ENCODE assay signal across 8 cellular contexts in the genomic region with DNA sequence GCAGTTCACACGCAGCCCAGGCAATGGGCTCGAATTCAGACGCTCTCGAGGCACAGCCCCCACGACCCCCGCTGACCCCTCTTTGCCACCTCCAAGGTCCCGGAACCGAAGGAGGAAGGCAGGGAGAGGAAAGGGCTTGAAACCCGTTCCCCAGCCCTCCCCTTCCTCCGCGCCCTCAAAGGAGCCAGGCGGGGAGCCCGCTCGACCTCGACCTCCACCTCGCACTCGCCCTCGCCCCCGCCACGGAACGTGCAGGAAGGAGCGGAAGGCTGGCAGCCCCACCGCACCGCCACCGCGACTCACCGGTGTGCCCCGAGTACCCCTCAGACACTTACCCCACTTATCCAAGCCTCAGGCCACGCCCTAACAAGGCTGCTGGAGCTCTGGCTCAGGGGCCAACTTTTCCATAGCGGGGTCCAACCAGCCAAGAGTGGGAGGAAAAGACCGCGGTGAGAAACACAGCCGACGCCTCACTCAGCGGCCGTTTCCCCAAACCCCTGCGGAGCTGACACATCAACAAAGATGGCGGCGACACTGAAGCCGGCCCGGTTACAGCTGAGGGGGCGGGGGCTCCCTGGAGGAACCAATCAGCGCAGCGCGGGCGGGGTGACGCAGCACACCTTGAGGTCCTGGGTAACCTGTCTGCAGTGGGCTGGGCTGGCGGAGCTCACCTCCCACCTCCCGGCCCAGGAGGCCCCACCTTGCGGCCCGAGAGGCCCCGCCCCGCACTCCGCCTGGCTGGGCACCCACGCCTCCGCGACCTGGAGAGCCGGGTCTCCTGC. TPM values are rescaled to one million over a fixed set of nuclear protein-coding genes. Genes with fewer than 3 reads are reported as not detected.
A peak's percentile ranks its signal among the peaks of the same experiment; 100 is the strongest.
DNase-seq lines count a peak whose midpoint lies in the region; ATAC-seq and TF ChIP-seq lines count a peak whose summit lies in the region.

A gene (minus strand): TSS at position 524 of the 782 bp plus-strand sequence. CDS start 10,935 bp downstream, outside the sequence.

- peak within 1 kb of the TSS; percentile 98 for H2AFZ ChIP-seq in GM23248
- peak within 1 kb of the TSS; percentile 98 for H2AFZ ChIP-seq in Karpas-422 (ENCODE audit: low read length)
- H2AFZ ChIP-seq in fibroblast of lung (ENCODE audit: low read length): peak within 1 kb of the TSS; percentile 94

- H3K27me3 ChIP-seq in GM23248 (replicated peaks; ENCODE audit: insufficient read depth): no peaks in the 10 kb centered on the region
- H3K27me3 ChIP-seq in Karpas-422 (ENCODE audit: low read length): no peaks in the 10 kb centered on the region
- no peaks in the 10 kb centered on the region for H3K27me3 ChIP-seq in fibroblast of lung (ENCODE audit: control insufficient read depth, insufficient read depth, low read length)
- H3K27me3 ChIP-seq in naive thymus-derived CD4-positive, alpha-beta T cell (ENCODE audit: control insufficient read depth in 2 of 2, insufficient read depth in 2 of 2, low read length in 2 of 2): no peaks in the 10 kb centered on the region

- H3K4me1 ChIP-seq in GM23248 (ENCODE audit: insufficient read depth): peaks cover 15% of the 10 kb centered on the region
- H3K4me1 ChIP-seq in Karpas-422 (ENCODE audit: low read length): peaks cover 24% of the 10 kb centered on the region
- H3K4me1 ChIP-seq in fibroblast of lung (ENCODE audit: control insufficient read depth, extremely low read depth, insufficient read depth, low read length): no peaks in the 10 kb centered on the region
- H3K4me1 ChIP-seq in naive thymus-derived CD4-positive, alpha-beta T cell (ENCODE audit: control insufficient read depth in 2 of 2, insufficient read depth in 2 of 2, low read length in 2 of 2): peaks cover 0 to 8% of the 10 kb centered on the region in 2 donors

- peaks cover 14% of the 10 kb centered on the region for H3K36me3 Mint-ChIP-seq in activated T-helper 2 cell treated with anti-CD3 and anti-CD28 coated beads, Interferon-gamma antibody, Interleukin-2, Interleukin-4, amounts not matched to agents 10 μg/mL and 5 μg/mL and 100 μg/mL, durations not matched to agents 14 hours and 24 hours and 36 hours (ENCODE audit: low read depth)
- H3K36me3 Mint-ChIP-seq in naive thymus-derived CD4-positive, alpha-beta T cell: peaks cover 3 to 18% (median 8%) of the 10 kb centered on the region in 5 donors
- H3K36me3 Mint-ChIP-seq in stimulated activated naive B cell treated with anti-CD40 and anti-IgM and Interleukin-4, amounts not matched to agents 10 μg/mL and 1 μg/mL and 100 μg/mL, for 72 hours: peaks cover 9 to 12% of the 10 kb centered on the region in 2 donors

- H3K9me2 ChIP-seq in GM23248 (ENCODE audit: insufficient read depth): no peaks in the 10 kb centered on the region
- no peaks in the 10 kb centered on the region for H3K9me2 ChIP-seq in Karpas-422 (replicated peaks; ENCODE audit: insufficient read depth, low read length)

- peaks cover 24% of the 10 kb centered on the region for H3K4me1 Mint-ChIP-seq in activated T-helper 2 cell treated with anti-CD3 and anti-CD28 coated beads, Interferon-gamma antibody, Interleukin-2, Interleukin-4, amounts not matched to agents 10 μg/mL and 5 μg/mL and 100 μg/mL, durations not matched to agents 14 hours and 24 hours and 36 hours (ENCODE audit: low read depth)
- peaks cover 18 to 51% (median 34%) of the 10 kb centered on the region in 7 donors for H3K4me1 Mint-ChIP-seq in naive thymus-derived CD4-positive, alpha-beta T cell
- peaks cover 16 to 25% of the 10 kb centered on the region in 2 donors for H3K4me1 Mint-ChIP-seq in stimulated activated naive B cell treated with anti-CD40 and anti-IgM and Interleukin-4, amounts not matched to agents 10 μg/mL and 1 μg/mL and 100 μg/mL, for 72 hours

- H3K79me2 ChIP-seq in GM23248 (ENCODE audit: insufficient read depth) (peaks cover 52% of the 10 kb centered on the region), Karpas-422 (ENCODE audit: low read length) (peaks cover 49% of the 10 kb centered on the region), fibroblast of lung (ENCODE audit: control insufficient read depth, insufficient read depth, low read length) (peaks cover 18% of the 10 kb centered on the region)

- H4K20me1 ChIP-seq in GM23248 (ENCODE audit: insufficient read depth) (no peaks in the 10 kb centered on the region), Karpas-422 (ENCODE audit: insufficient read depth, low read depth, low read length) (no peaks in the 10 kb centered on the region), fibroblast of lung (ENCODE audit: control insufficient read depth, extremely low read depth, insufficient read depth, low read length) (no peaks in the 10 kb centered on the region)

- ATAC-seq in naive thymus-derived CD4-positive, alpha-beta T cell: peak; percentile 98
- ATAC-seq in stimulated activated naive B cell treated with anti-CD40 and anti-IgM and Interleukin-4, amounts not matched to agents 10 μg/mL and 1 μg/mL and 100 μg/mL, for 72 hours (replicated peaks): peak; percentile 98

- H3K27ac Mint-ChIP-seq in activated T-helper 2 cell treated with anti-CD3 and anti-CD28 coated beads, Interferon-gamma antibody, Interleukin-2, Interleukin-4, amounts not matched to agents 10 μg/mL and 5 μg/mL and 100 μg/mL, durations not matched to agents 14 hours and 24 hours and 36 hours: peak within 1 kb of the TSS; percentile 95
- peak within 1 kb of the TSS; percentile 92 to 99 (median 98) for H3K27ac Mint-ChIP-seq in naive thymus-derived CD4-positive, alpha-beta T cell
- peak within 1 kb of the TSS; percentile 98 for H3K27ac Mint-ChIP-seq in stimulated activated naive B cell treated with anti-CD40 and anti-IgM and Interleukin-4, amounts not matched to agents 10 μg/mL and 1 μg/mL and 100 μg/mL, for 72 hours

- peaks cover 12% of the 10 kb centered on the region; the same call in 1 of the 2 replicates for H3F3A ChIP-seq in GM23248 (ENCODE audit: insufficient read depth)

- H3K4me2 ChIP-seq in GM23248 (ENCODE audit: unreplicated experiment) (peak within 1 kb of the TSS; percentile 90), Karpas-422 (ENCODE audit: low read depth, low read length, poor library complexity, severe bottlenecking) (peak within 1 kb of the TSS; percentile 97), fibroblast of lung (ENCODE audit: extremely low read depth, insufficient read depth, low read length) (peak within 1 kb of the TSS; percentile 84)

- TF ChIP-seq CTCF in fibroblast of lung (conservative IDR thresholded peaks at IDR 0.05 in 1 of 2, IDR thresholded peaks at IDR 0.05 in 1 of 2; ENCODE audit: low read depth in 1 of 2, low read length in 2 of 2): no peak

- in situ Hi-C loops in GM23248 (cut with MboI): no loop called here

- H3K4me3 ChIP-seq in GM23248 (peak within 1 kb of the TSS; percentile 97), Karpas-422 (ENCODE audit: low read length) (peak within 1 kb of the TSS; percentile 95), fibroblast of lung (replicated peaks in 1 of 4; ENCODE audit: control extremely low read depth in 1 of 4, insufficient read depth in 1 of 4, low read depth in 3 of 4, low read length in 4 of 4) (peak within 1 kb of the TSS; percentile 78 to 93 (median 80))
- peak within 1 kb of the TSS; percentile 83 for H3K4me3 ChIP-seq in naive thymus-derived CD4-positive, alpha-beta T cell (ENCODE audit: low read length)

- H3K36me3 ChIP-seq in GM23248 (ENCODE audit: low read depth) (no peaks in the 10 kb centered on the region), Karpas-422 (ENCODE audit: insufficient read depth, low read length) (peaks cover 15% of the 10 kb centered on the region), fibroblast of lung (ENCODE audit: control insufficient read depth, insufficient read depth, low read length) (no peaks in the 10 kb centered on the region)
- peaks cover 0 to 6% (median 0%) of the 10 kb centered on the region in 3 experiments for H3K36me3 ChIP-seq in naive thymus-derived CD4-positive, alpha-beta T cell (ENCODE audit: control insufficient read depth in 2 of 3, insufficient read depth in 3 of 3, low read length in 3 of 3)

- peaks cover 23% of the 10 kb centered on the region for H3K27me3 Mint-ChIP-seq in activated T-helper 2 cell treated with anti-CD3 and anti-CD28 coated beads, Interferon-gamma antibody, Interleukin-2, Interleukin-4, amounts not matched to agents 10 μg/mL and 5 μg/mL and 100 μg/mL, durations not matched to agents 14 hours and 24 hours and 36 hours (ENCODE audit: low read depth)
- H3K27me3 Mint-ChIP-seq in naive thymus-derived CD4-positive, alpha-beta T cell: peaks cover 0 to 24% (median 0%) of the 10 kb centered on the region in 5 donors
- H3K27me3 Mint-ChIP-seq in stimulated activated naive B cell treated with anti-CD40 and anti-IgM and Interleukin-4, amounts not matched to agents 10 μg/mL and 1 μg/mL and 100 μg/mL, for 72 hours: peaks cover 0 to 7% of the 10 kb centered on the region in 2 donors

- CTCF ChIA-PET in naive thymus-derived CD4-positive, alpha-beta T cell (lab: Charles Lee): no interaction called here

- H3K9me3 Mint-ChIP-seq in activated T-helper 2 cell treated with anti-CD3 and anti-CD28 coated beads, Interferon-gamma antibody, Interleukin-2, Interleukin-4, amounts not matched to agents 10 μg/mL and 5 μg/mL and 100 μg/mL, durations not matched to agents 14 hours and 24 hours and 36 hours: peaks cover under 1% of the 10 kb centered on the region
- peaks cover 0 to under 1% (median 0%) of the 10 kb centered on the region in 11 donors for H3K9me3 Mint-ChIP-seq in naive thymus-derived CD4-positive, alpha-beta T cell
- no peaks in the 10 kb centered on the region for H3K9me3 Mint-ChIP-seq in stimulated activated naive B cell treated with anti-CD40 and anti-IgM and Interleukin-4, amounts not matched to agents 10 μg/mL and 1 μg/mL and 100 μg/mL, for 72 hours

- H3K9ac ChIP-seq in GM23248 (peak within 1 kb of the TSS; percentile 97), Karpas-422 (ENCODE audit: low read length) (peak within 1 kb of the TSS; percentile 87), fibroblast of lung (ENCODE audit: insufficient read depth, low read length) (peak within 1 kb of the TSS; percentile 95)

- peak within 1 kb of the TSS; percentile 97 for H3K4me3 Mint-ChIP-seq in activated T-helper 2 cell treated with anti-CD3 and anti-CD28 coated beads, Interferon-gamma antibody, Interleukin-2, Interleukin-4, amounts not matched to agents 10 μg/mL and 5 μg/mL and 100 μg/mL, durations not matched to agents 14 hours and 24 hours and 36 hours (ENCODE audit: low read depth)
- H3K4me3 Mint-ChIP-seq in naive thymus-derived CD4-positive, alpha-beta T cell: peak within 1 kb of the TSS; percentile 88 to 100 (median 96)
- H3K4me3 Mint-ChIP-seq in stimulated activated naive B cell treated with anti-CD40 and anti-IgM and Interleukin-4, amounts not matched to agents 10 μg/mL and 1 μg/mL and 100 μg/mL, for 72 hours: peak within 1 kb of the TSS; percentile 97 to 100

- peak within 1 kb of the TSS; percentile 65 for H3K27ac ChIP-seq in GM23248
- H3K27ac ChIP-seq in Karpas-422 (ENCODE audit: low read length): no peak within 1 kb of the TSS
- H3K27ac ChIP-seq in fibroblast of lung (ENCODE audit: insufficient read depth, low read length): peak within 1 kb of the TSS; percentile 85
- peak within 1 kb of the TSS; percentile 88 for H3K27ac ChIP-seq in naive thymus-derived CD4-positive, alpha-beta T cell (ENCODE audit: low read depth, low read length)

- no peaks in the 10 kb centered on the region for H3K9me3 ChIP-seq in GM23248 (ENCODE audit: low read depth)
- no peaks in the 10 kb centered on the region; the same call in 1 of the 2 replicates for H3K9me3 ChIP-seq in Karpas-422 (ENCODE audit: low read length)
- H3K9me3 ChIP-seq in fibroblast of lung (ENCODE audit: control insufficient read depth, insufficient read depth, low read depth, low read length): no peaks in the 10 kb centered on the region
- H3K9me3 ChIP-seq in naive thymus-derived CD4-positive, alpha-beta T cell (ENCODE audit: control insufficient read depth in 2 of 3, low read length in 3 of 3): peaks cover 0 to under 1% (median 0%) of the 10 kb centered on the region in 3 experiments

- intact Hi-C loops in activated T-helper 2 cell treated with anti-CD3 and anti-CD28 coated beads, Interferon-gamma antibody, Interleukin-2, Interleukin-4, amounts not matched to agents 10 μg/mL and 5 μg/mL and 100 μg/mL, durations not matched to agents 14 hours and 24 hours and 36 hours (cut with micrococcal nuclease): loop anchor here (1.0 to 10.0 kb wide), 5 partner anchors 213 to 493 kb away; a partner anchor contains a TSS
- intact Hi-C loops in naive thymus-derived CD4-positive, alpha-beta T cell (cut with micrococcal nuclease): loop anchor here (1.0 to 10.0 kb wide), 15 partner anchors 130 to 1989 kb away; a partner anchor contains a TSS

- POLR2A ChIA-PET in naive thymus-derived CD4-positive, alpha-beta T cell (lab: Charles Lee): interaction anchor here (0.7 to 1.5 kb wide), 6 partner anchors 213 to 648 kb away, joined by 3 to 5 read pairs (median 4); no protein-coding TSS in a partner anchor

- 0 to 1% methylated on average over 48 to 53 of the region's 58 CpGs for WGBS in GM23248 (ENCODE audit: low coverage in 1 of 2, low lambda C conversion rate in 2 of 2, missing lambda C conversion rate in 2 of 2), 2 experiments

- peak; percentile 95 for DNase-seq in Daoy (ENCODE audit: low read depth)
- peak; percentile 96 for DNase-seq in GM23248
- DNase-seq in Karpas-422: peak; percentile 98
- peak; percentile 70 for DNase-seq in RPMI7951 (ENCODE audit: low read depth)
- peak; percentile 95 for DNase-seq in activated T-helper 2 cell treated with anti-CD3 and anti-CD28 coated beads, Interferon-gamma antibody, Interleukin-2, Interleukin-4, amounts not matched to agents 10 μg/mL and 5 μg/mL and 100 μg/mL, durations not matched to agents 14 hours and 24 hours and 36 hours (ENCODE audit: low spot score)
- DNase-seq in fibroblast of lung (ENCODE audit: low read depth in 2 of 2): peak; percentile 77 to 88
- peak; percentile 90 to 98 (median 97) for DNase-seq in naive thymus-derived CD4-positive, alpha-beta T cell
- peak; percentile 96 for DNase-seq in stimulated activated naive B cell treated with anti-CD40 and anti-IgM and Interleukin-4, amounts not matched to agents 10 μg/mL and 1 μg/mL and 100 μg/mL, for 72 hours

RNA-seq across cellular contexts. Expression of the gene that starts here (rescaled TPM):
- total RNA-seq in Daoy (2014; rRNA removed; shearing (Covaris generic)): 8.4 and 14.1 TPM in 2 replicates
- 9.8 and 12.3 TPM in 2 replicates for total RNA-seq in GM23248 (2014; rRNA removed; shearing (Covaris generic))
- polyA plus RNA-seq in GM23248 (2016; fragmentation: Nextera tagmentation; extraction: Ambion mirVana) (7.4 and 8.6 TPM in 2 replicates), fibroblast of lung (5.9 and 13.0 TPM in 2 replicates)
- total RNA-seq in Karpas-422 (2014; rRNA removed; shearing (Covaris generic); ENCODE audit: low replicate concordance): 14.6 and 24.2 TPM in 2 replicates
- total RNA-seq in RPMI7951 (2014; rRNA removed; shearing (Covaris generic)): 5.8 and 10.0 TPM in 2 replicates
- total RNA-seq in activated T-helper 2 cell treated with anti-CD3 and anti-CD28 coated beads, Interferon-gamma antibody, Interleukin-2, Interleukin-4, amounts not matched to agents 10 μg/mL and 5 μg/mL and 100 μg/mL, durations not matched to agents 14 hours and 24 hours and 36 hours: 11.3 and 13.9 TPM in 2 replicates
- 15.2 and 15.7 TPM in 2 replicates for total RNA-seq in fibroblast of lung
- polyA plus RNA-seq in fibroblast of lung (2012): 4.2 and 9.6 TPM in 2 replicates
- 0.44 and 1.0 TPM in 2 replicates for polyA minus RNA-seq in fibroblast of lung (ENCODE audit: low replicate concordance)
- total RNA-seq in naive thymus-derived CD4-positive, alpha-beta T cell: 10 to 100 TPM; 18.6 to 42.9 (median 34.5) TPM
- 10 to 100 TPM; 20.8 to 22.0 TPM for polyA plus RNA-seq in naive thymus-derived CD4-positive, alpha-beta T cell
